Comparison of ENCODE assay signal across 8 cellular contexts in the genomic region with DNA sequence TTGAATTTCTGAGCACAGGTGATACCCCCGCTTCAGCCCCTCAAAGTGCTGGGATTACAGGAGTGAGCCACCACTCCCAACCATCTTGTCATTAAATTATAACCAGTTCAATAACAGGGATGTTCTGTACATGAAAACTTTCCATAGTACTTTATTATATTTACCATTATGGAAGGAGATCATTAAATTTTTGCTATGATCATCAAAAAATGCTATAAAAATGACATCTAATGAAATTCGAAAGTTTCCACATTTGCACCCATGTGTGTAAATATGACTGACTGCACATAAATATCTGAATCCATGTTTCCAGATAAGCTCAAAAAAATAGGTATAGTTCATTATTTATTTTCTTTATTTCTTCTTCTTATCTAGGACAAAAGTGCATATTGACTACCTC.
"Had no signal": no experiment of that assay in that cellular context is flagged by ENCODE, and none has a peak within 500 bp of the region (broad histone marks: within the 10 kb centered on the region; RNA-seq: fewer than 3 reads in every experiment).

No MANE protein-coding gene starts in this region.

- DNase-seq: GDM1, GF-D8 had no signal

- FAIRE-seq: G401.6, GM12878, GM12891, GM12892, GM18507, GM19239 had no signal

- H3K4me3 ChIP-seq: GM12878 had no signal

- ATAC-seq: GM12878 had no signal
